8 cellular contexts compared by ENCODE assay signal in genomic region chr15:62549345-62549970, GRCh38.
DNase-seq lines count a peak whose midpoint lies in the region; ATAC-seq, FAIRE-seq and TF ChIP-seq lines count a peak whose summit lies in the region.
"Had no signal": no experiment of that assay in that cellular context is flagged by ENCODE, and none has a peak within 500 bp of the region (broad histone marks: within the 10 kb centered on the region; RNA-seq: fewer than 3 reads in every experiment).

No MANE protein-coding gene starts in this region.

- H3K27ac Mint-ChIP-seq in nephron progenitor cell: no peak overlapping the region
- H3K27ac Mint-ChIP-seq: activated B cell treated with CpG ODN at 0.5 μM for 24 hours had no signal

- H3K9me3 Mint-ChIP-seq in nephron progenitor cell: peaks cover 6% of the 10 kb centered on the region
- H3K9me3 Mint-ChIP-seq: activated B cell treated with CpG ODN at 0.5 μM for 24 hours had no signal

- no peak overlapping the region for H3K4me3 Mint-ChIP-seq in nephron progenitor cell
- H3K4me3 Mint-ChIP-seq: activated B cell treated with CpG ODN at 0.5 μM for 24 hours had no signal

- peaks cover 5% of the 10 kb centered on the region for H3K36me3 Mint-ChIP-seq in nephron progenitor cell (ENCODE audit: low read depth)

- ATAC-seq in HG02623 (IDR thresholded peaks at IDR 0.05; ENCODE audit: unreplicated experiment) (no peak), HG02973 (IDR thresholded peaks at IDR 0.05; ENCODE audit: unreplicated experiment) (no peak)

- DNase-seq in GM06990 (ENCODE audit: extremely low read depth, insufficient read length) (no peak), Kasumi-1 (lab: John Stamatoyannopoulos, UW) (peak; percentile 16 to 34), bronchial epithelial cell (ENCODE audit: low read depth) (peak; percentile 59), nephron progenitor cell (peak; percentile 27), NCI-H128 (lab: John Stamatoyannopoulos, UW; ENCODE audit: unreplicated experiment) (no peak)
- DNase-seq: activated B cell treated with CpG ODN at 0.5 μM for 24 hours had no signal

- no peaks in the 10 kb centered on the region for H3K36me3 ChIP-seq in GM06990 (ENCODE audit: control insufficient read depth, insufficient read depth, low read length)
- no peaks in the 10 kb centered on the region for H3K36me3 ChIP-seq in bronchial epithelial cell (ENCODE audit: control insufficient read depth, insufficient read depth, low read length)

- H3K4me1 Mint-ChIP-seq in nephron progenitor cell: peaks cover 14% of the 10 kb centered on the region

- peak; percentile 72 for TF ChIP-seq CTCF in GM06990 (IDR thresholded peaks at IDR 0.05; ENCODE audit: insufficient read depth, low read length, poor library complexity, severe bottlenecking)
- peak; percentile 63 for TF ChIP-seq CTCF in bronchial epithelial cell (IDR thresholded peaks at IDR 0.05; ENCODE audit: insufficient read depth, low read length, severe bottlenecking)
- peak; percentile 49 for TF ChIP-seq CTCF in nephron progenitor cell (IDR thresholded peaks at IDR 0.05)

- H3K27me3 ChIP-seq in GM06990 (replicated peaks; ENCODE audit: control insufficient read depth, insufficient read depth, low read length) (peaks cover 2% of the 10 kb centered on the region), bronchial epithelial cell (ENCODE audit: control insufficient read depth, insufficient read depth, low read length) (peaks cover 3% of the 10 kb centered on the region)

- no peak for FAIRE-seq in bronchial epithelial cell (lab: Jason Lieb, UNC)

- H3K4me3 ChIP-seq in GM06990 (replicated peaks; ENCODE audit: low read depth, low read length): no peak overlapping the region
- H3K4me3 ChIP-seq in bronchial epithelial cell (ENCODE audit: low read depth, low read length): no peak overlapping the region

- no peaks in the 10 kb centered on the region for H3K27me3 Mint-ChIP-seq in nephron progenitor cell (ENCODE audit: low read depth, poor library complexity)

Comparison
In these comparisons a context has a peak if more than half of its experiments do, and no peak if none do; other contexts are left out.
1. DNase-seq: peak in Kasumi-1 (2 of 2), bronchial epithelial cell (single experiment) and nephron progenitor cell (single experiment); none in GM06990 (single experiment) and NCI-H128 (single experiment).
2. Peak in every context shown above with its lines, with median percentiles within 50 percentile points of each other: CTCF ChIP-seq.